In the genomic region with DNA sequence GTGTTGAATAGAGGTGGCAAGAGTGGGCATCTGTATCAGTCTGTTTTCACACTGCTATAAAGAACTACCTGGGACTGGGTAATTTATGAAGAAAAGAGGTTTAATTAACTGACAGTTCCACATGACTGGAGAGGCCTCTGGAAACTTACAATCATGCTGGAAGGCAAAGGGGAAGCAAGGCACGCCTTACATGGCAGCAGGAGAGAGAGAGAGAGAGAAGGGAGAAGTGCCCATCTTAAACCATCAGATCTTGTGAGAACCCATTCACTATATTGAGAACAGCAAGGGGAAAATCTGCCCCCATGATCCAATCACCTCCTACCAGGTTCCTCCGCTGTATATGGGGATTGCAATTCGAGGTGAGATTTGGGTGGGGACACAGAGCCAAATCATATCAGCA, we compare ENCODE assay signal across 10 cellular contexts. TPM values are rescaled to one million over a fixed set of nuclear protein-coding genes. Genes with fewer than 3 reads are reported as not detected.
"Had no signal": no experiment of that assay in that cellular context is flagged by ENCODE, and none has a peak within 500 bp of the region (broad histone marks: within the 10 kb centered on the region; RNA-seq: fewer than 3 reads in every experiment).

No MANE protein-coding gene starts in this region.

- H3K4me3 Mint-ChIP-seq: HFFc6, IgD-negative memory B cell had no signal

- ATAC-seq: HCT116, HepG2 had no signal

- H3K36me3 Mint-ChIP-seq: IgD-negative memory B cell had no signal

- H3K27ac ChIP-seq: GM23248, HL-60 had no signal

- H3K9ac ChIP-seq: GM23248 had no signal

- H3K27ac Mint-ChIP-seq: HFFc6, IgD-negative memory B cell had no signal

- H3K4me3 ChIP-seq: GM23248, HAP-1 had no signal

- H2AFZ ChIP-seq: GM23248 had no signal

- H3K36me3 ChIP-seq: HAP-1 had no signal

- FAIRE-seq: HepG2 had no signal

- H3K9me3 Mint-ChIP-seq: HFFc6, IgD-negative memory B cell had no signal

- DNase-seq: GM23248, GOT3, H7, HFFc6 had no signal

- H3K4me1 ChIP-seq: HAP-1 had no signal

- H3K9me3 ChIP-seq: HAP-1 had no signal

RNA-seq across cellular contexts. Expression of gene PPP1R14C, which starts 18.6 kb away (rescaled TPM):
- total RNA-seq: H4, HepG2 had no signal
- polyA plus RNA-seq: HepG2, IgD-negative memory B cell had no signal
